In the genomic region with DNA sequence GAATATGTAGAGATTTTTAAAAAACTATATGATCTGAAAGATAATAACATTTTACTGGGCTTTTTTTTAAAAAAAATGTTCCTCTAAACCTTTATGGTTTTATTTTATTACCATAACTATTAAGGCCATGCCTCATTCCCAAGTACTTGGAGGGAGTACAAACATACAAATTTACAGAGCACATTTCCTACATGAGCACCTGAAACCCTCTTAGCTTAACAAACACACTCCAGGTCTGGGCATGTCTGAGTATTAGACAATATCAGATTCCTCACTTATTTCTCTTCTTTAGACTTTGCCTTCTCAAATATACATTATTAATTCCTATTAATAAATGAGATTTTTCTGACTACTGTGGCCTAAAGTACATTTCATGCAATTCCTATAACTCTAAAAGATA, we compare ENCODE assay signal across 15 cellular contexts.
DNase-seq lines count a peak whose midpoint lies in the region; ATAC-seq and TF ChIP-seq lines count a peak whose summit lies in the region.
"Had no signal": no experiment of that assay in that cellular context is flagged by ENCODE, and none has a peak within 500 bp of the region (broad histone marks: within the 10 kb centered on the region; RNA-seq: fewer than 3 reads in every experiment).

No MANE protein-coding gene starts in this region.

- no peak overlapping the region for H3K27ac ChIP-seq in coronary artery
- H3K27ac ChIP-seq: RWPE1 had no signal

- DNase-seq in NCI-H345 (lab: John Stamatoyannopoulos, UW) (peak; percentile 50), NCI-H345 treated with DMSO at 0.1 percent for 48 hours (lab: John Stamatoyannopoulos, UW; ENCODE audit: unreplicated experiment) (no peak), NCI-H1105 treated with DMSO at 0.1 percent for 48 hours (lab: John Stamatoyannopoulos, UW) (peak; percentile 75), NCI-H510A treated with DMSO at 0.1 percent for 48 hours (lab: John Stamatoyannopoulos, UW) (peak; percentile 63), coronary artery (ENCODE audit: low spot score) (no peak), NCI-H187 treated with DMSO at 0.1 percent for 48 hours (lab: John Stamatoyannopoulos, UW) (no peak)
- DNase-seq: Caco-2, DND-41, NCI-H2081 treated with DMSO at 0.1 percent for 48 hours, T-helper 17 cell had no signal

- no peak for ATAC-seq in GM21619 (IDR thresholded peaks at IDR 0.05; ENCODE audit: unreplicated experiment)
- ATAC-seq: K562, T-helper 17 cell had no signal

- H3K4me3 ChIP-seq in coronary artery, result no peak overlapping the region
- H3K4me3 ChIP-seq: GM12878, GM23338, K562 had no signal

- TF ChIP-seq CTCF in coronary artery (IDR thresholded peaks at IDR 0.05), result no peak

Comparison
In these comparisons a context has a peak if more than half of its experiments do, and no peak if none do; other contexts are left out.
1. DNase-seq: peak in NCI-H345 (single experiment), NCI-H1105 treated with DMSO at 0.1 percent for 48 hours (single experiment) and NCI-H510A treated with DMSO at 0.1 percent for 48 hours (single experiment); none in NCI-H345 treated with DMSO at 0.1 percent for 48 hours (single experiment), coronary artery (single experiment) and NCI-H187 treated with DMSO at 0.1 percent for 48 hours (single experiment).